Comparison of ENCODE assay signal across 1 cellular context in genomic region chr5:168356171-168356570, GRCh38.
TF ChIP-seq lines count a peak whose summit lies in the region.

No MANE protein-coding gene starts in this region.

TF ChIP-seq in GM23338, 12 proteins besides CTCF, POLR2A, EP300 and RAD21 (continued from another document):
- TF ChIP-seq, protein P1, sequence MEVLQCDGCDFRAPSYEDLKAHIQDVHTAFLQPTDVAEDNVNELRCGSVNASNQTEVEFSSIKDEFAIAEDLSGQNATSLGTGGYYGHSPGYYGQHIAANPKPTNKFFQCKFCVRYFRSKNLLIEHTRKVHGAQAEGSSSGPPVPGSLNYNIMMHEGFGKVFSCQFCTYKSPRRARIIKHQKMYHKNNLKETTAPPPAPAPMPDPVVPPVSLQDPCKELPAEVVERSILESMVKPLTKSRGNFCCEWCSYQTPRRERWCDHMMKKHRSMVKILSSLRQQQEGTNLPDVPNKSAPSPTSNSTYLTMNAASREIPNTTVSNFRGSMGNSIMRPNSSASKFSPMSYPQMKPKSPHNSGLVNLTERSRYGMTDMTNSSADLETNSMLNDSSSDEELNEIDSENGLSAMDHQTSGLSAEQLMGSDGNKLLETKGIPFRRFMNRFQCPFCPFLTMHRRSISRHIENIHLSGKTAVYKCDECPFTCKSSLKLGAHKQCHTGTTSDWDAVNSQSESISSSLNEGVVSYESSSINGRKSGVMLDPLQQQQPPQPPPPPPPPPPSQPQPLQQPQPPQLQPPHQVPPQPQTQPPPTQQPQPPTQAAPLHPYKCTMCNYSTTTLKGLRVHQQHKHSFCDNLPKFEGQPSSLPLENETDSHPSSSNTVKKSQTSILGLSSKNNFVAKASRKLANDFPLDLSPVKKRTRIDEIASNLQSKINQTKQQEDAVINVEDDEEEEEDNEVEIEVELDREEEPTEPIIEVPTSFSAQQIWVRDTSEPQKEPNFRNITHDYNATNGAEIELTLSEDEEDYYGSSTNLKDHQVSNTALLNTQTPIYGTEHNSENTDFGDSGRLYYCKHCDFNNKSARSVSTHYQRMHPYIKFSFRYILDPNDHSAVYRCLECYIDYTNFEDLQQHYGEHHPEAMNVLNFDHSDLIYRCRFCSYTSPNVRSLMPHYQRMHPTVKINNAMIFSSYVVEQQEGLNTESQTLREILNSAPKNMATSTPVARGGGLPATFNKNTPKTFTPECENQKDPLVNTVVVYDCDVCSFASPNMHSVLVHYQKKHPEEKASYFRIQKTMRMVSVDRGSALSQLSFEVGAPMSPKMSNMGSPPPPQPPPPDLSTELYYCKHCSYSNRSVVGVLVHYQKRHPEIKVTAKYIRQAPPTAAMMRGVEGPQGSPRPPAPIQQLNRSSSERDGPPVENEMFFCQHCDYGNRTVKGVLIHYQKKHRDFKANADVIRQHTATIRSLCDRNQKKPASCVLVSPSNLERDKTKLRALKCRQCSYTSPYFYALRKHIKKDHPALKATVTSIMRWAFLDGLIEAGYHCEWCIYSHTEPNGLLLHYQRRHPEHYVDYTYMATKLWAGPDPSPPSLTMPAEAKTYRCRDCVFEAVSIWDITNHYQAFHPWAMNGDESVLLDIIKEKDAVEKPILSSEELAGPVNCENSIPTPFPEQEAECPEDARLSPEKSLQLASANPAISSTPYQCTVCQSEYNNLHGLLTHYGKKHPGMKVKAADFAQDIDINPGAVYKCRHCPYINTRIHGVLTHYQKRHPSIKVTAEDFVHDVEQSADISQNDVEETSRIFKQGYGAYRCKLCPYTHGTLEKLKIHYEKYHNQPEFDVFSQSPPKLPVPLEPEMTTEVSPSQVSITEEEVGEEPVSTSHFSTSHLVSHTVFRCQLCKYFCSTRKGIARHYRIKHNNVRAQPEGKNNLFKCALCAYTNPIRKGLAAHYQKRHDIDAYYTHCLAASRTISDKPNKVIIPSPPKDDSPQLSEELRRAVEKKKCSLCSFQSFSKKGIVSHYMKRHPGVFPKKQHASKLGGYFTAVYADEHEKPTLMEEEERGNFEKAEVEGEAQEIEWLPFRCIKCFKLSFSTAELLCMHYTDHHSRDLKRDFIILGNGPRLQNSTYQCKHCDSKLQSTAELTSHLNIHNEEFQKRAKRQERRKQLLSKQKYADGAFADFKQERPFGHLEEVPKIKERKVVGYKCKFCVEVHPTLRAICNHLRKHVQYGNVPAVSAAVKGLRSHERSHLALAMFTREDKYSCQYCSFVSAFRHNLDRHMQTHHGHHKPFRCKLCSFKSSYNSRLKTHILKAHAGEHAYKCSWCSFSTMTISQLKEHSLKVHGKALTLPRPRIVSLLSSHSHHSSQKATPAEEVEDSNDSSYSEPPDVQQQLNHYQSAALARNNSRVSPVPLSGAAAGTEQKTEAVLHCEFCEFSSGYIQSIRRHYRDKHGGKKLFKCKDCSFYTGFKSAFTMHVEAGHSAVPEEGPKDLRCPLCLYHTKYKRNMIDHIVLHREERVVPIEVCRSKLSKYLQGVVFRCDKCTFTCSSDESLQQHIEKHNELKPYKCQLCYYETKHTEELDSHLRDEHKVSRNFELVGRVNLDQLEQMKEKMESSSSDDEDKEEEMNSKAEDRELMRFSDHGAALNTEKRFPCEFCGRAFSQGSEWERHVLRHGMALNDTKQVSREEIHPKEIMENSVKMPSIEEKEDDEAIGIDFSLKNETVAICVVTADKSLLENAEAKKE (CRISPR knock-in tag; IDR thresholded peaks at IDR 0.05): no peak
- TF ChIP-seq, protein P2, sequence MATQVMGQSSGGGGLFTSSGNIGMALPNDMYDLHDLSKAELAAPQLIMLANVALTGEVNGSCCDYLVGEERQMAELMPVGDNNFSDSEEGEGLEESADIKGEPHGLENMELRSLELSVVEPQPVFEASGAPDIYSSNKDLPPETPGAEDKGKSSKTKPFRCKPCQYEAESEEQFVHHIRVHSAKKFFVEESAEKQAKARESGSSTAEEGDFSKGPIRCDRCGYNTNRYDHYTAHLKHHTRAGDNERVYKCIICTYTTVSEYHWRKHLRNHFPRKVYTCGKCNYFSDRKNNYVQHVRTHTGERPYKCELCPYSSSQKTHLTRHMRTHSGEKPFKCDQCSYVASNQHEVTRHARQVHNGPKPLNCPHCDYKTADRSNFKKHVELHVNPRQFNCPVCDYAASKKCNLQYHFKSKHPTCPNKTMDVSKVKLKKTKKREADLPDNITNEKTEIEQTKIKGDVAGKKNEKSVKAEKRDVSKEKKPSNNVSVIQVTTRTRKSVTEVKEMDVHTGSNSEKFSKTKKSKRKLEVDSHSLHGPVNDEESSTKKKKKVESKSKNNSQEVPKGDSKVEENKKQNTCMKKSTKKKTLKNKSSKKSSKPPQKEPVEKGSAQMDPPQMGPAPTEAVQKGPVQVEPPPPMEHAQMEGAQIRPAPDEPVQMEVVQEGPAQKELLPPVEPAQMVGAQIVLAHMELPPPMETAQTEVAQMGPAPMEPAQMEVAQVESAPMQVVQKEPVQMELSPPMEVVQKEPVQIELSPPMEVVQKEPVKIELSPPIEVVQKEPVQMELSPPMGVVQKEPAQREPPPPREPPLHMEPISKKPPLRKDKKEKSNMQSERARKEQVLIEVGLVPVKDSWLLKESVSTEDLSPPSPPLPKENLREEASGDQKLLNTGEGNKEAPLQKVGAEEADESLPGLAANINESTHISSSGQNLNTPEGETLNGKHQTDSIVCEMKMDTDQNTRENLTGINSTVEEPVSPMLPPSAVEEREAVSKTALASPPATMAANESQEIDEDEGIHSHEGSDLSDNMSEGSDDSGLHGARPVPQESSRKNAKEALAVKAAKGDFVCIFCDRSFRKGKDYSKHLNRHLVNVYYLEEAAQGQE (IDR thresholded peaks at IDR 0.05; ENCODE audit: unreplicated experiment): no peak
- TF ChIP-seq ZNF114 (CRISPR knock-in tag; IDR thresholded peaks at IDR 0.05) (no peak), CREB1 (CRISPR knock-in tag; IDR thresholded peaks at IDR 0.05; ENCODE audit: low read depth) (no peak), POLR2AphosphoS5 (IDR thresholded peaks at IDR 0.05; ENCODE audit: low read depth) (no peak), JUNB (IDR thresholded peaks at IDR 0.05; ENCODE audit: unreplicated experiment) (no peak)
